18 cellular contexts compared by ENCODE assay signal in the genomic region with DNA sequence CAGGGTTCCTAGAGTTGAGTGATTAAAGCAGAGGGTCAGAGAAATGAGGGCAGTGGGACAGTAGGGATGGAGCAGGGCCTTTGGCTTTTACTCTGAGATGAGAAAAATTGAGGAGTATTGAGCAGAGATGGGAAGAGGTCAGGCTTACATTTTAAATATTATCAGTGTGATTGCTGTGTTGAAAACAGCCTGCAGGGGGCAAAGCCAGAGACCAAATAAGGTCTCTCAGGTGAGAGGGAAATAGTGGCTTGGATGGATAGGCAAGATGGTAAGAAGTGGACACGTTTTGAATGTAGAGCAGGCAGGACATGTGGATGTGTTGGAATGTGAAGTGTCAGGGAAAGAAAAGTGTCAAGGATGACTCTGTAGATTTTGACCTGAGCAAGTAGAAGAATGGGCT.
DNase-seq lines count a peak whose midpoint lies in the region; ATAC-seq, FAIRE-seq and TF ChIP-seq lines count a peak whose summit lies in the region.
"Had no signal": no experiment of that assay in that cellular context is flagged by ENCODE, and none has a peak within 500 bp of the region (broad histone marks: within the 10 kb centered on the region; RNA-seq: fewer than 3 reads in every experiment).

No MANE protein-coding gene starts in this region.

- no peak for TF ChIP-seq EP300 in tibial nerve (IDR thresholded peaks at IDR 0.05)

- H3K79me2 ChIP-seq in OCI-LY7 (ENCODE audit: insufficient read depth, low read depth, low read length) = no peaks in the 10 kb centered on the region

- no peak for DNase-seq in D721Med (ENCODE audit: insufficient read length, low spot score)
- peak; percentile 4 for DNase-seq in OCI-LY7 (ENCODE audit: low spot score)
- peak; percentile 36 for DNase-seq in iPS-NIHi11 (ENCODE audit: low spot score)
- no peak for DNase-seq in SHP77 treated with DMSO at 0.1 percent for 48 hours (lab: John Stamatoyannopoulos, UW)
- no peak for DNase-seq in T-helper 9 cell
- DNase-seq in tibial nerve (ENCODE audit: low spot score in 2 of 2) = no peak
- no peak for DNase-seq in NOMO-1 (lab: John Stamatoyannopoulos, UW; ENCODE audit: unreplicated experiment in 2 of 2)
- DNase-seq: activated CD4-positive, CD25-positive, alpha-beta regulatory T cell; activated T-cell treated with anti-CD3 and anti-CD28 coated beads, Interleukin-2, amount 50 U/mL, for 1 hour; CD4-positive, CD25-positive, alpha-beta regulatory T cell; GOT3; islet precursor cell; NCI-H1436; sigmoid colon had no signal

- H3K4me1 ChIP-seq in OCI-LY7 (ENCODE audit: insufficient read depth, low read length, poor library complexity, severe bottlenecking) (no peaks in the 10 kb centered on the region), tibial nerve (no peaks in the 10 kb centered on the region)
- H3K4me1 ChIP-seq: sigmoid colon had no signal

- CTCF ChIA-PET in OCI-LY7 (lab: Charles Lee; ENCODE audit: unreplicated experiment) = no interaction called here

- peak; percentile 69 for ATAC-seq in GM19467 (IDR thresholded peaks at IDR 0.05; ENCODE audit: unreplicated experiment)

- H4K20me1 ChIP-seq in OCI-LY7 (ENCODE audit: insufficient read depth, low read length) = no peaks in the 10 kb centered on the region

- no peak for FAIRE-seq in D721Med (lab: Jason Lieb, UNC)
- FAIRE-seq: GM19239, HTR-8/SVneo had no signal

- H3K9me2 ChIP-seq in OCI-LY7 (ENCODE audit: insufficient read depth, low read length) = no peaks in the 10 kb centered on the region

- TF ChIP-seq CTCF in D721Med (IDR thresholded peaks at IDR 0.05; ENCODE audit: insufficient read depth, missing control alignments) = peak; percentile 3
- TF ChIP-seq CTCF in OCI-LY7 (conservative IDR thresholded peaks at IDR 0.05; ENCODE audit: low read length) = peak; percentile 67
- no peak for TF ChIP-seq CTCF in tibial nerve (IDR thresholded peaks at IDR 0.05)

- H3K4me3 ChIP-seq in OCI-LY7 (ENCODE audit: low read depth, low read length, poor library complexity, severe bottlenecking) (no peak overlapping the region), tibial nerve (no peak overlapping the region)
- H3K4me3 ChIP-seq: coronary artery, sigmoid colon had no signal

- H3K27me3 ChIP-seq in tibial nerve = no peaks in the 10 kb centered on the region
- H3K27me3 ChIP-seq: sigmoid colon had no signal

- H2AFZ ChIP-seq in OCI-LY7 (ENCODE audit: low read length) = no peak overlapping the region

- H3K27ac ChIP-seq in OCI-LY7 (ENCODE audit: low read depth, low read length, poor library complexity, severe bottlenecking) = no peak overlapping the region
- no peak overlapping the region for H3K27ac ChIP-seq in tibial nerve
- H3K27ac ChIP-seq: coronary artery, sigmoid colon had no signal

- no peaks in the 10 kb centered on the region for H3K36me3 ChIP-seq in OCI-LY7 (ENCODE audit: insufficient read depth, low read length)
- H3K36me3 ChIP-seq in tibial nerve = no peaks in the 10 kb centered on the region
- H3K36me3 ChIP-seq: sigmoid colon had no signal

- no peaks in the 10 kb centered on the region for H3K9me3 ChIP-seq in OCI-LY7 (ENCODE audit: low read length)
- H3K9me3 ChIP-seq in tibial nerve = peaks cover 0 to 11% (median 0%) of the 10 kb centered on the region in 4 donors

- intact Hi-C loops in OCI-LY7 (cut with micrococcal nuclease; ENCODE audit: unreplicated experiment) = no loop called here

- BruUV-seq in OCI-LY7 (replicated peaks; lab: Mats Ljungman, UMichigan) = no TSS peak

- no peak for TF ChIP-seq POLR2A in tibial nerve (IDR thresholded peaks at IDR 0.05)

- no peak overlapping the region for H3K4me2 ChIP-seq in OCI-LY7 (ENCODE audit: low read length)

- WGBS in tibial nerve, 2 donors = 41 to 51% methylated on average over 1 of the region's 1 CpG

- POLR2A ChIA-PET in OCI-LY7 (lab: Charles Lee) = no interaction called here

Comparison
In these comparisons a context has a peak if more than half of its experiments do, and no peak if none do; other contexts are left out.
1. DNase-seq: peak in OCI-LY7 (single experiment) and iPS-NIHi11 (single experiment); none in D721Med (single experiment), SHP77 treated with DMSO at 0.1 percent for 48 hours (single experiment), T-helper 9 cell (single experiment), tibial nerve (0 of 2) and NOMO-1 (0 of 2).
2. CTCF ChIP-seq: peak in D721Med (single experiment) and OCI-LY7 (single experiment); none in tibial nerve (0 of 5).